In the genomic region with DNA sequence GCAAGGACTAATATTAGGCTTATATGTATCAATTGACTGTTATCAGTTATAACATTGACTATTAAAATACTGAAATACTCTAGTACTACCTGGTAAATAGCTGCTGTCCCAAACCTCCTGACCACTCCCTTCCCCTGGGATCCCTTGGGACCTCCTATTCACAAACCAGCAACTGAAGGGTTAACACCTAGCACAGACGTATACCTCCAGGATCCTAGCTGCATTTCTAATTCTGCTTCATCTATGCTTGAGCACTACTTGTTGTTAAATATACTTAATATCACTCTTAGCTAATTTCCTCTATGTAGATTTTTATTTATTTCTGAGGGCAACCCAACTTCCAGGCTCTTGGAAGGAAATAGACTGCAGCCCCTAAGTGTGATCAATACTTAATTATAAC, we compare ENCODE assay signal across 32 cellular contexts. TPM values are rescaled to one million over a fixed set of nuclear protein-coding genes. Genes with fewer than 3 reads are reported as not detected.
DNase-seq lines count a peak whose midpoint lies in the region; ATAC-seq and TF ChIP-seq lines count a peak whose summit lies in the region.
"Had no signal": no experiment of that assay in that cellular context is flagged by ENCODE, and none has a peak within 500 bp of the region (broad histone marks: within the 10 kb centered on the region; RNA-seq: fewer than 3 reads in every experiment).

No MANE protein-coding gene starts in this region.

- DNase-seq in left ventricle myocardium inferior (no peak), heart right ventricle (no peak), WTC11 (ENCODE audit: low spot score) (no peak), type B pancreatic cell (ENCODE audit: extremely low spot score, unreplicated experiment) (no peak), NCI-H1694 (lab: John Stamatoyannopoulos, UW) (no peak), NCI-H2227 treated with DMSO at 0.1 percent for 48 hours (lab: John Stamatoyannopoulos, UW) (no peak)
- no peak for DNase-seq in naive thymus-derived CD4-positive, alpha-beta T cell
- DNase-seq: activated CD4-positive, alpha-beta T cell treated with anti-CD3 and anti-CD28 coated beads, Interleukin-2, amount 10 ng/mL, durations not matched to agents 24 days and 14 days; activated CD8-positive, alpha-beta memory T cell treated with anti-CD3 and anti-CD28 coated beads for 24 hours; activated effector memory CD4-positive, alpha-beta T cell treated with Interleukin-2 at 50 U/mL for 16 hours; activated naive CD8-positive, alpha-beta T cell treated with anti-CD3 and anti-CD28 coated beads, Interleukin-2, amount 10 ng/mL, durations not matched to agents 7 days and 5 days; activated T-cell treated with anti-CD3 and anti-CD28 coated beads for 4 hours; central memory CD4-positive, alpha-beta T cell; cortex of kidney; effector memory CD4-positive, alpha-beta T cell; GDM1; H7; KG1; NCI-H1417; NCI-H2081 treated with DMSO at 0.1 percent for 48 hours; NCI-H226; NCI-H69; pancreas; SIG-M5; small intestine; T-helper 9 cell; uterus had no signal

- H3K36me3 Mint-ChIP-seq in WTC11 (peaks cover 16% of the 10 kb centered on the region), type B pancreatic cell (peaks cover 22% of the 10 kb centered on the region)
- peaks cover 6 to 28% (median 17%) of the 10 kb centered on the region in 5 donors for H3K36me3 Mint-ChIP-seq in naive thymus-derived CD4-positive, alpha-beta T cell

- H3K9me3 ChIP-seq in left ventricle myocardium inferior (replicated peaks) (no peaks in the 10 kb centered on the region), heart right ventricle (no peaks in the 10 kb centered on the region)
- no peaks in the 10 kb centered on the region for H3K9me3 ChIP-seq in naive thymus-derived CD4-positive, alpha-beta T cell (ENCODE audit: control insufficient read depth in 2 of 3, low read length in 3 of 3)
- H3K9me3 ChIP-seq: pancreas, thoracic aorta, uterus had no signal

- H3K4me1 Mint-ChIP-seq in WTC11 (peaks cover 39% of the 10 kb centered on the region), type B pancreatic cell (ENCODE audit: unreplicated experiment) (peaks cover 41% of the 10 kb centered on the region)
- peaks cover 24 to 55% (median 49%) of the 10 kb centered on the region in 7 donors for H3K4me1 Mint-ChIP-seq in naive thymus-derived CD4-positive, alpha-beta T cell

- H3K27ac ChIP-seq in left ventricle myocardium inferior (replicated peaks) (peak overlapping the region; percentile 100), heart right ventricle (peak overlapping the region in 1 of 10 donors; percentile 100)
- no peak overlapping the region for H3K27ac ChIP-seq in naive thymus-derived CD4-positive, alpha-beta T cell (ENCODE audit: low read depth, low read length)
- H3K27ac ChIP-seq: HL-60, thoracic aorta, uterus, VCaP had no signal

- peaks cover 52% of the 10 kb centered on the region for H3K4me1 ChIP-seq in left ventricle myocardium inferior
- H3K4me1 ChIP-seq in heart right ventricle = peaks cover 0 to 41% (median 24%) of the 10 kb centered on the region in 9 donors
- peaks cover 28 to 29% of the 10 kb centered on the region in 2 donors for H3K4me1 ChIP-seq in naive thymus-derived CD4-positive, alpha-beta T cell (ENCODE audit: control insufficient read depth in 2 of 2, insufficient read depth in 2 of 2, low read length in 2 of 2)

- CTCF ChIA-PET in WTC11 (lab: Charles Lee) = interaction anchor here (0.9 to 1.0 kb wide), 2 partner anchors 21 to 33 kb away, joined by 3 read pairs; no protein-coding TSS in a partner anchor
- CTCF ChIA-PET in naive thymus-derived CD4-positive, alpha-beta T cell (lab: Charles Lee) = interaction anchor here (0.6 to 2.9 kb wide), 2 partner anchors 20 to 60 kb away, joined by 4 to 17 read pairs; no protein-coding TSS in a partner anchor

- TF ChIP-seq CTCF in left ventricle myocardium inferior (IDR thresholded peaks at IDR 0.05; ENCODE audit: borderline replicate concordance) = no peak
- no peak for TF ChIP-seq CTCF in heart right ventricle (IDR thresholded peaks at IDR 0.05)
- TF ChIP-seq CTCF in WTC11 (IDR thresholded peaks at IDR 0.05) = no peak
- no peak for TF ChIP-seq CTCF in type B pancreatic cell (conservative IDR thresholded peaks at IDR 0.05)

- WGBS in heart right ventricle, 2 donors = 14 to 17% methylated on average over 1 of the region's 1 CpG

- intact Hi-C loops in left ventricle myocardium inferior (cut with micrococcal nuclease) = no loop called here
- intact Hi-C loops in heart right ventricle (cut with DNase I) = loop anchor here in 2 of 10 donors (5.0 to 10.0 kb wide), 2 partner anchors 53 to 75 kb away; no protein-coding TSS in a partner anchor
- intact Hi-C loops in naive thymus-derived CD4-positive, alpha-beta T cell (cut with micrococcal nuclease) = loop anchor here (5.0 to 10.0 kb wide), 7 partner anchors 73 to 1115 kb away; partner anchors contain the start of genes ZNF684 (in 2 of the 2), CAP1 (in 1 of the 2), CITED4 (in 1 of the 2) and PABPC4 (in 1 of the 2)

- H3K4me3 Mint-ChIP-seq in WTC11 (0 out of 2 replicates have a peak overlapping the region, but pooled peaks have one; percentile 13), type B pancreatic cell (peak overlapping the region; percentile 65)
- H3K4me3 Mint-ChIP-seq in naive thymus-derived CD4-positive, alpha-beta T cell = no peak overlapping the region
- H3K4me3 Mint-ChIP-seq: activated naive CD8-positive, alpha-beta T cell treated with anti-CD3 and anti-CD28 coated beads, Interleukin-2, amount 10 ng/mL, durations not matched to agents 7 days and 5 days had no signal

- H3K4me3 ChIP-seq in left ventricle myocardium inferior (no peak overlapping the region), heart right ventricle (no peak overlapping the region)
- no peak overlapping the region for H3K4me3 ChIP-seq in naive thymus-derived CD4-positive, alpha-beta T cell (ENCODE audit: low read length)
- H3K4me3 ChIP-seq: thoracic aorta, uterus had no signal

- POLR2A ChIA-PET in WTC11 (lab: Charles Lee) = no interaction called here
- POLR2A ChIA-PET in naive thymus-derived CD4-positive, alpha-beta T cell (lab: Charles Lee) = interaction anchor here (0.6 to 5.9 kb wide), 4 partner anchors 11 to 215 kb away, joined by 3 to 123 read pairs (median 7); no protein-coding TSS in a partner anchor

- H3K27me3 Mint-ChIP-seq in WTC11 (ENCODE audit: low read depth) (no peaks in the 10 kb centered on the region), type B pancreatic cell (no peaks in the 10 kb centered on the region)
- no peaks in the 10 kb centered on the region for H3K27me3 Mint-ChIP-seq in naive thymus-derived CD4-positive, alpha-beta T cell
- H3K27me3 Mint-ChIP-seq: activated CD4-positive, alpha-beta T cell treated with anti-CD3 and anti-CD28 coated beads, Interleukin-2, amount 10 ng/mL, durations not matched to agents 24 days and 14 days; activated naive CD8-positive, alpha-beta T cell treated with anti-CD3 and anti-CD28 coated beads, Interleukin-2, amount 10 ng/mL, durations not matched to agents 7 days and 5 days; stimulated activated naive CD8-positive, alpha-beta T cell treated with anti-CD3 and anti-CD28 coated beads, Interleukin-15, Interleukin-2, amounts not matched to agents 100 ng/mL and 50 ng/mL, for 24 hours had no signal

- H3K36me3 ChIP-seq in left ventricle myocardium inferior = peaks cover 5% of the 10 kb centered on the region
- peaks cover 0 to 19% (median 8%) of the 10 kb centered on the region in 9 donors for H3K36me3 ChIP-seq in heart right ventricle
- peaks cover 0 to 4% (median 0%) of the 10 kb centered on the region in 3 experiments for H3K36me3 ChIP-seq in naive thymus-derived CD4-positive, alpha-beta T cell (ENCODE audit: control insufficient read depth in 2 of 3, insufficient read depth in 3 of 3, low read length in 3 of 3)
- H3K36me3 ChIP-seq: pancreas, thoracic aorta, uterus had no signal

- ATAC-seq in heart right ventricle (no peak), WTC11 (no peak), HG03135 (IDR thresholded peaks at IDR 0.05; ENCODE audit: unreplicated experiment) (no peak)
- no peak for ATAC-seq in naive thymus-derived CD4-positive, alpha-beta T cell
- ATAC-seq: pancreas had no signal

- H3K9me3 Mint-ChIP-seq in WTC11 (no peaks in the 10 kb centered on the region), type B pancreatic cell (no peaks in the 10 kb centered on the region)
- peaks cover 0 to 8% (median 2%) of the 10 kb centered on the region in 11 donors for H3K9me3 Mint-ChIP-seq in naive thymus-derived CD4-positive, alpha-beta T cell
- H3K9me3 Mint-ChIP-seq: activated CD4-positive, alpha-beta T cell treated with anti-CD3 and anti-CD28 coated beads, Interleukin-2, amount 10 ng/mL, durations not matched to agents 24 days and 14 days; stimulated activated naive CD8-positive, alpha-beta T cell treated with anti-CD3 and anti-CD28 coated beads, Interleukin-15, Interleukin-2, amounts not matched to agents 100 ng/mL and 50 ng/mL, for 24 hours had no signal

- no peak overlapping the region for H3K27ac Mint-ChIP-seq in WTC11
- peak overlapping the region in 5 of 9 donors; percentile 68 to 97 (median 75) for H3K27ac Mint-ChIP-seq in naive thymus-derived CD4-positive, alpha-beta T cell
- H3K27ac Mint-ChIP-seq in type B pancreatic cell = peak overlapping the region; percentile 58
- H3K27ac Mint-ChIP-seq: activated CD4-positive, alpha-beta T cell treated with anti-CD3 and anti-CD28 coated beads, Interleukin-2, amount 10 ng/mL, durations not matched to agents 24 days and 14 days had no signal

- H3K27me3 ChIP-seq in left ventricle myocardium inferior (ENCODE audit: low read depth) = no peaks in the 10 kb centered on the region
- H3K27me3 ChIP-seq in heart right ventricle = no peaks in the 10 kb centered on the region
- H3K27me3 ChIP-seq in naive thymus-derived CD4-positive, alpha-beta T cell (ENCODE audit: control insufficient read depth in 2 of 2, insufficient read depth in 2 of 2, low read length in 2 of 2) = no peaks in the 10 kb centered on the region
- H3K27me3 ChIP-seq: pancreas, uterus had no signal

RNA-seq across cellular contexts. Expression of gene NFYC, which starts 1.8 kb away (rescaled TPM):
- total RNA-seq in left ventricle myocardium inferior (62.2 TPM), heart right ventricle (10 to 100 TPM; 56.1 to 84.7 (median 73.1) TPM), WTC11 (2021) (46.5 to 47.5 TPM (median 47.4 TPM) in 3 replicates), type B pancreatic cell (ENCODE audit: low replicate concordance) (70.0 and 71.3 TPM in 2 replicates)
- 10 to 100 TPM; 49.9 to 55.8 TPM for polyA plus RNA-seq in heart right ventricle
- 10 to 100 TPM; 44.2 to 88.5 (median 73.6) TPM for total RNA-seq in naive thymus-derived CD4-positive, alpha-beta T cell
- 10 to 100 TPM; 36.2 to 63.4 TPM for polyA plus RNA-seq in naive thymus-derived CD4-positive, alpha-beta T cell

RNA-seq across cellular contexts. Expression of gene RIMS3, which starts 24.3 kb away (rescaled TPM):
- 0.74 TPM for total RNA-seq in left ventricle myocardium inferior
- total RNA-seq in heart right ventricle = 1 to 10 TPM in 3 of 10 donors, under 1 TPM in 7; 0.34 to 2.0 (median 0.79) TPM
- polyA plus RNA-seq in heart right ventricle = under 1 TPM; 0.14 to 0.22 TPM
- total RNA-seq in WTC11 (2021) = 19.8 to 19.9 TPM (median 19.8 TPM) in 3 replicates
- total RNA-seq in naive thymus-derived CD4-positive, alpha-beta T cell = 1 to 10 TPM; 1.1 to 2.8 (median 2.2) TPM
- 1 to 10 TPM; 2.2 to 4.3 TPM for polyA plus RNA-seq in naive thymus-derived CD4-positive, alpha-beta T cell
- 2.0 and 4.2 TPM in 2 replicates for total RNA-seq in type B pancreatic cell (ENCODE audit: low replicate concordance)

Comparison
In these comparisons a context has a peak if more than half of its experiments do, and no peak if none do; other contexts are left out.
1. H3K4me3 Mint-ChIP-seq: peak in WTC11 (single experiment) and type B pancreatic cell (single experiment); none in naive thymus-derived CD4-positive, alpha-beta T cell (0 of 10).